In genomic region chr7:139109983-139110411, GRCh38 we compare ENCODE assay signal across 8 cellular contexts. TPM values are rescaled to one million over a fixed set of nuclear protein-coding genes. Genes with fewer than 3 reads are reported as not detected.
DNase-seq lines count a peak whose midpoint lies in the region; ATAC-seq and TF ChIP-seq lines count a peak whose summit lies in the region.

No MANE protein-coding gene starts in this region.

- TF ChIP-seq POLR2A in ovary (IDR thresholded peaks at IDR 0.05): no peak

- H3K36me3 ChIP-seq in GM06990 (ENCODE audit: control insufficient read depth, insufficient read depth, low read length): no peaks in the 10 kb centered on the region
- peaks cover 19% of the 10 kb centered on the region for H3K36me3 ChIP-seq in KOPT-K1 (ENCODE audit: insufficient read depth, low read length)
- peaks cover 12% of the 10 kb centered on the region for H3K36me3 ChIP-seq in effector memory CD4-positive, alpha-beta T cell (ENCODE audit: control insufficient read depth, insufficient read depth, low read length)
- H3K36me3 ChIP-seq in ovary: no peaks in the 10 kb centered on the region

- intact Hi-C loops in ovary (cut with DNase I): no loop called here

- peak overlapping the region; percentile 84 for H3K4me3 ChIP-seq in GM06990 (replicated peaks; ENCODE audit: low read depth, low read length)
- H3K4me3 ChIP-seq in effector memory CD4-positive, alpha-beta T cell (ENCODE audit: insufficient read depth, low read depth, low read length, poor library complexity, severe bottlenecking): peak overlapping the region; percentile 86
- H3K4me3 ChIP-seq in ovary: peak overlapping the region; percentile 67

- no peaks in the 10 kb centered on the region for H3K27me3 ChIP-seq in GM06990 (replicated peaks; ENCODE audit: control insufficient read depth, insufficient read depth, low read length)
- no peaks in the 10 kb centered on the region for H3K27me3 ChIP-seq in effector memory CD4-positive, alpha-beta T cell (replicated peaks; ENCODE audit: control insufficient read depth, insufficient read depth, low read length, poor library complexity, severe bottlenecking)
- no peaks in the 10 kb centered on the region for H3K27me3 ChIP-seq in ovary

- no peak for DNase-seq in GM06990 (ENCODE audit: extremely low read depth, insufficient read length)
- no peak for DNase-seq in effector memory CD4-positive, alpha-beta T cell
- DNase-seq in ovary: no peak
- DNase-seq in Ammon's horn (ENCODE audit: low spot score): no peak
- DNase-seq in A172 (ENCODE audit: low spot score): no peak
- DNase-seq in NCI-H1436 treated with DMSO at 0.1 percent for 48 hours (lab: John Stamatoyannopoulos, UW): no peak

- TF ChIP-seq EP300 in ovary (IDR thresholded peaks at IDR 0.05): no peak

- 15 to 24% (median 23%) methylated on average over 16 of the region's 16 CpGs for WGBS in ovary, 3 donors

- H3K9me3 ChIP-seq in KOPT-K1 (ENCODE audit: insufficient read depth, low read length, poor library complexity, severe bottlenecking) (no peaks in the 10 kb centered on the region), ovary (no peaks in the 10 kb centered on the region)
- H3K9me3 ChIP-seq in effector memory CD4-positive, alpha-beta T cell (ENCODE audit: control insufficient read depth, low read length): no peaks in the 10 kb centered on the region

- H3K27ac ChIP-seq in KOPT-K1 (ENCODE audit: low read depth, low read length, poor library complexity, severe bottlenecking): peak overlapping the region; percentile 92
- peak overlapping the region; percentile 88 for H3K27ac ChIP-seq in effector memory CD4-positive, alpha-beta T cell (ENCODE audit: insufficient read depth, low read length, poor library complexity, severe bottlenecking)
- H3K27ac ChIP-seq in ovary: peak overlapping the region; percentile 93 to 99

- H3K4me1 ChIP-seq in effector memory CD4-positive, alpha-beta T cell (ENCODE audit: control insufficient read depth, insufficient read depth, low read length, poor library complexity, severe bottlenecking): peaks cover 10% of the 10 kb centered on the region
- H3K4me1 ChIP-seq in ovary (ENCODE audit: insufficient read depth): peaks cover 6% of the 10 kb centered on the region

- ATAC-seq in GM18519 (IDR thresholded peaks at IDR 0.05; ENCODE audit: low FRiP score, unreplicated experiment): no peak

- TF ChIP-seq CTCF in GM06990 (IDR thresholded peaks at IDR 0.05; ENCODE audit: insufficient read depth, low read length, poor library complexity, severe bottlenecking) (no peak), ovary (IDR thresholded peaks at IDR 0.05) (no peak)

RNA-seq across cellular contexts. Expression of gene ZC3HAV1, which starts 0.5 kb away (rescaled TPM):
- 10 to 100 TPM; 17.5 to 36.2 (median 25.0) TPM for total RNA-seq in ovary
- 10 to 100 TPM in 1 of 2 donors, 1 to 10 TPM in 1; 8.5 to 47.6 TPM for polyA plus RNA-seq in ovary
- 20.7 and 25.4 TPM in 2 replicates for total RNA-seq in A172 (2014; rRNA removed; shearing (Covaris generic))
